Comparison of ENCODE assay signal across 1 cellular context in genomic region chr3:112908252-112908651, GRCh38.
TF ChIP-seq lines count a peak whose summit lies in the region.

No MANE protein-coding gene starts in this region.

TF ChIP-seq in GM12878, 131 proteins besides CTCF, POLR2A, EP300 and RAD21 (continued from another document):
- TF ChIP-seq MLLT1 (IDR thresholded peaks at IDR 0.05) (0 out of 2 replicates have a peak, but pooled peaks have one; percentile 41), CHD4 (IDR thresholded peaks at IDR 0.05) (no peak), CREB1 (IDR thresholded peaks at IDR 0.05; ENCODE audit: low read depth) (peak; percentile 34; the same call in 1 of the 2 replicates), FOS (IDR thresholded peaks at IDR 0.05; ENCODE audit: borderline replicate concordance, extremely low read depth, insufficient read length) (no peak), POLR2AphosphoS2 (IDR thresholded peaks at IDR 0.05; ENCODE audit: low read depth, low read length) (no peak), NFYA (IDR thresholded peaks at IDR 0.05; ENCODE audit: borderline replicate concordance, low read depth, low read length) (no peak), YY1 (IDR thresholded peaks at IDR 0.05; ENCODE audit: low read depth, low read length) (no peak), CHD1 (IDR thresholded peaks at IDR 0.05; ENCODE audit: low read depth, low read length) (no peak), NFIC (IDR thresholded peaks at IDR 0.05; ENCODE audit: low read depth, low read length) (peak; percentile 94), POU2F2 (IDR thresholded peaks at IDR 0.05; ENCODE audit: borderline replicate concordance, low read depth, low read length) (peak; percentile 39; the same call in 1 of the 3 replicates), MAX (IDR thresholded peaks at IDR 0.05; ENCODE audit: low read depth, low read length) (no peak), EZH2 (IDR thresholded peaks at IDR 0.05; ENCODE audit: borderline replicate concordance, control insufficient read depth, low read depth, low read length) (no peak), BACH1 (IDR thresholded peaks at IDR 0.05; ENCODE audit: borderline replicate concordance) (no peak; the same call in 1 of the 2 replicates), SREBF2 (IDR thresholded peaks at IDR 0.05; ENCODE audit: low read length) (no peak), RCOR1 (conservative IDR thresholded peaks at IDR 0.05; ENCODE audit: low read depth, low read length) (0 out of 2 replicates have a peak, but pooled peaks have one; percentile 91), NRF1 (conservative IDR thresholded peaks at IDR 0.05; ENCODE audit: low read depth, low read length) (no peak), ZNF384 (IDR thresholded peaks at IDR 0.05; ENCODE audit: borderline replicate concordance, low read depth, low read length) (no peak), TCF7 (IDR thresholded peaks at IDR 0.05; ENCODE audit: borderline replicate concordance) (no peak), MXI1 (IDR thresholded peaks at IDR 0.05; ENCODE audit: low read depth, low read length) (peak; percentile 60; the same call in 1 of the 2 replicates), SMC3 (IDR thresholded peaks at IDR 0.05; ENCODE audit: borderline replicate concordance, low read length) (no peak; the same call in 1 of the 2 replicates), YBX1 (IDR thresholded peaks at IDR 0.05) (no peak), CHD2 (IDR thresholded peaks at IDR 0.05; ENCODE audit: borderline replicate concordance, low read depth, low read length) (peak; percentile 42; the same call in 1 of the 2 replicates), MTA2 (IDR thresholded peaks at IDR 0.05; ENCODE audit: low read depth) (peak; percentile 92), ZBTB4 (CRISPR knock-in tag; IDR thresholded peaks at IDR 0.05) (no peak), HDAC6 (IDR thresholded peaks at IDR 0.05; ENCODE audit: unreplicated experiment) (no peak), CBX5 (IDR thresholded peaks at IDR 0.05; ENCODE audit: low read depth) (peak; percentile 76; the same call in 1 of the 2 replicates), BRCA1 (IDR thresholded peaks at IDR 0.05; ENCODE audit: low read depth, low read length) (no peak), PAX8 (IDR thresholded peaks at IDR 0.05) (no peak), SMARCA5 (IDR thresholded peaks at IDR 0.05) (no peak), BCLAF1 (IDR thresholded peaks at IDR 0.05) (no peak), WRNIP1 (IDR thresholded peaks at IDR 0.05; ENCODE audit: borderline replicate concordance, low read depth, low read length) (no peak), NKRF (conservative IDR thresholded peaks at IDR 0.05) (0 out of 2 replicates have a peak, but pooled peaks have one; percentile 18), MYC (IDR thresholded peaks at IDR 0.05; ENCODE audit: insufficient read depth, insufficient read length, insufficient replicate concordance, low read length, severe bottlenecking) (no peak), LARP7 (IDR thresholded peaks at IDR 0.05) (no peak), SMAD5 (IDR thresholded peaks at IDR 0.05; ENCODE audit: low read depth) (no peak), SP1 (IDR thresholded peaks at IDR 0.05; ENCODE audit: low read depth, low read length) (peak; percentile 62), TBL1XR1 (IDR thresholded peaks at IDR 0.05; ENCODE audit: low read depth, low read length) (peak; percentile 61; the same call in 1 of the 2 replicates), E2F4 (IDR thresholded peaks at IDR 0.05; ENCODE audit: low read depth, low read length) (no peak), ZBTB40 (IDR thresholded peaks at IDR 0.05; ENCODE audit: borderline replicate concordance) (peak; percentile 26; the same call in 1 of the 2 replicates), SRF (IDR thresholded peaks at IDR 0.05; ENCODE audit: low read depth in 2 of 2, low read length in 2 of 2) (no peak), MEF2A (IDR thresholded peaks at IDR 0.05; ENCODE audit: insufficient read depth, low read depth, low read length) (peak; percentile 100), ATF3 (IDR thresholded peaks at IDR 0.05; ENCODE audit: borderline replicate concordance, extremely low read depth, low read depth, low read length) (no peak), E4F1 (IDR thresholded peaks at IDR 0.05; ENCODE audit: borderline replicate concordance, partially characterized antibody) (no peak), RELA (IDR thresholded peaks at IDR 0.05; ENCODE audit: borderline replicate concordance, partially characterized antibody) (peak; percentile 85)
